In the genomic region with DNA sequence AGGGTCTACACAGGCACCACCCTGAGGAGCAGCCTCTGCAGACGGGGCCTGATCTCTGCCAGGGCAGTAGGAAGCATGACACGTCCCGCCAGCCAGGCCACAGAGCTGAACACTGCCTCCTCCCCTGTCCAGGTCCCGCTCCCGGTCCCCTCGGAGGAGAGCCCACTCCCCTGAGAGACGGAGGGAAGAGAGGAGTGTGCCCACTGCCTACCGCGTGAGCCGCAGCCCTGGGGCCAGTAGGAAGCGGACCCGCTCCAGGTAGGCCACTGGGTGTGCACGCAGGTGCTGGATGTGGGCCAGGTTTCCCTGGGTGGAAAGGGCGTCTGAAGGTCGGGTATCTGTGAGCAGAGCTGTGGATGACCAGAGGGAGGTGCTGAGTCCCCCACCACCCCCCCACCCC, we compare ENCODE assay signal across 27 cellular contexts. TPM values are rescaled to one million over a fixed set of nuclear protein-coding genes. Genes with fewer than 3 reads are reported as not detected.
DNase-seq lines count a peak whose midpoint lies in the region; ATAC-seq, FAIRE-seq and TF ChIP-seq lines count a peak whose summit lies in the region.
"Had no signal": no experiment of that assay in that cellular context is flagged by ENCODE, and none has a peak within 500 bp of the region (broad histone marks: within the 10 kb centered on the region; RNA-seq: fewer than 3 reads in every experiment).

No MANE protein-coding gene starts in this region.

- H3K27me3 ChIP-seq in breast epithelium (no peaks in the 10 kb centered on the region), K562 (ENCODE audit: control insufficient read depth in 2 of 2, insufficient read depth in 2 of 2, low read length in 2 of 2) (no peaks in the 10 kb centered on the region), iPS-20b (ENCODE audit: insufficient read depth, low read length) (no peaks in the 10 kb centered on the region)
- H3K27me3 ChIP-seq: foreskin keratinocyte had no signal

- in situ Hi-C loops in K562 (cut with MboI), result no loop called here

- H3K27ac ChIP-seq in breast epithelium (no peak overlapping the region), K562 (ENCODE audit: extremely low read depth, low read depth, low read length) (no peak overlapping the region), iPS-20b (ENCODE audit: low read length) (no peak overlapping the region)
- H3K27ac ChIP-seq: foreskin keratinocyte, RWPE1 had no signal

- no peaks in the 10 kb centered on the region for H3K4me1 ChIP-seq in breast epithelium
- peaks cover 0 to 6% of the 10 kb centered on the region in 2 experiments; a peak in 3 of 5 replicates for H3K4me1 ChIP-seq in K562 (replicated peaks in 1 of 2; ENCODE audit: control insufficient read depth in 2 of 2, insufficient read depth in 2 of 2, low read length in 2 of 2)
- peaks cover 25% of the 10 kb centered on the region; the same call in 1 of the 2 replicates for H3K4me1 ChIP-seq in iPS-20b (ENCODE audit: insufficient read depth, low read length)

- H3K9me3 ChIP-seq in breast epithelium (no peaks in the 10 kb centered on the region), K562 (replicated peaks; ENCODE audit: control insufficient read depth, insufficient read depth, low read depth, low read length) (no peaks in the 10 kb centered on the region), iPS-20b (ENCODE audit: insufficient read depth, low read depth, low read length) (no peaks in the 10 kb centered on the region)
- H3K9me3 ChIP-seq: SK-N-SH had no signal

- no peaks in the 10 kb centered on the region for H3K9me3 Mint-ChIP-seq in MCF 10A (ENCODE audit: unreplicated experiment)
- no peaks in the 10 kb centered on the region for H3K9me3 Mint-ChIP-seq in stimulated activated naive B cell treated with anti-CD40 and anti-IgM and Interleukin-4, amounts not matched to agents 10 μg/mL and 1 μg/mL and 100 μg/mL, for 72 hours
- H3K9me3 Mint-ChIP-seq: activated naive CD4-positive, alpha-beta T cell treated with anti-CD3 and anti-CD28 coated beads for 36 hours; type B pancreatic cell had no signal

- no peaks in the 10 kb centered on the region for H3K27me3 Mint-ChIP-seq in MCF 10A (ENCODE audit: insufficient read depth, unreplicated experiment)
- H3K27me3 Mint-ChIP-seq in stimulated activated naive B cell treated with anti-CD40 and anti-IgM and Interleukin-4, amounts not matched to agents 10 μg/mL and 1 μg/mL and 100 μg/mL, for 72 hours, result no peaks in the 10 kb centered on the region
- H3K27me3 Mint-ChIP-seq: T-helper 17 cell, type B pancreatic cell had no signal

- H2AFZ ChIP-seq in K562 (ENCODE audit: low read depth, low read length), result no peak overlapping the region

- TF ChIP-seq POLR2A in breast epithelium (IDR thresholded peaks at IDR 0.05) (no peak), K562 (conservative IDR thresholded peaks at IDR 0.05) (no peak; the same call in 1 of the 2 replicates)

- WGBS in K562 (ENCODE audit: insufficient coverage, low coverage, missing lambda C conversion rate), result 91% methylated on average over 15 of the region's 15 CpGs

- H3K36me3 ChIP-seq in breast epithelium, result peaks cover 14% of the 10 kb centered on the region
- H3K36me3 ChIP-seq in K562 (ENCODE audit: control insufficient read depth, insufficient read depth, low read length), result peaks cover 87% of the 10 kb centered on the region
- H3K36me3 ChIP-seq in iPS-20b (ENCODE audit: insufficient read depth, low read depth, low read length), result peaks cover 61% of the 10 kb centered on the region

- intact Hi-C loops in MCF 10A (cut with micrococcal nuclease) (no loop called here), breast epithelium (cut with DNase I; ENCODE audit: low total_unique reads) (no loop called here), K562 (cut with micrococcal nuclease) (no loop called here)

- no peak for DNase-seq in MCF 10A (ENCODE audit: unreplicated experiment)
- DNase-seq in breast epithelium (ENCODE audit: low spot score in 2 of 2), result no peak
- DNase-seq in K562 (ENCODE audit: extremely low read depth in 1 of 4, low spot score in 3 of 4), result no peak
- no peak for DNase-seq in stimulated activated naive B cell treated with anti-CD40 and anti-IgM and Interleukin-4, amounts not matched to agents 10 μg/mL and 1 μg/mL and 100 μg/mL, for 72 hours
- no peak for DNase-seq in COLO829 (ENCODE audit: low spot score)
- DNase-seq in DMS 273 (lab: John Stamatoyannopoulos, UW; ENCODE audit: unreplicated experiment), result no peak
- DNase-seq: 8988T; activated CD4-positive, alpha-beta T cell treated with anti-CD3 and anti-CD28 coated beads for 4 hours; activated naive CD4-positive, alpha-beta T cell treated with anti-CD3 and anti-CD28 coated beads for 36 hours; activated T-cell treated with anti-CD3 and anti-CD28 coated beads, Interleukin-2, amount 50 U/mL, for 48 hours; central memory CD4-positive, alpha-beta T cell; DMS79; foreskin keratinocyte; NCI-H1092; NCI-H2029; NCI-H345; NCI-H774; SK-N-SH; stimulated activated CD4-positive, alpha-beta T cell treated with anti-CD3 and anti-CD28 coated beads, Interleukin-15, amount 100 ng/mL, for 24 hours; T-helper 17 cell had no signal

- H3K4me3 Mint-ChIP-seq in MCF 10A (ENCODE audit: unreplicated experiment), result no peak overlapping the region
- no peak overlapping the region for H3K4me3 Mint-ChIP-seq in stimulated activated naive B cell treated with anti-CD40 and anti-IgM and Interleukin-4, amounts not matched to agents 10 μg/mL and 1 μg/mL and 100 μg/mL, for 72 hours
- H3K4me3 Mint-ChIP-seq: activated naive CD4-positive, alpha-beta T cell treated with anti-CD3 and anti-CD28 coated beads for 36 hours; nephron; T-helper 17 cell; type B pancreatic cell had no signal

- no peak for FAIRE-seq in K562 (lab: Jason Lieb, UNC)
- FAIRE-seq: GM18507, H54 had no signal

- H3K79me2 ChIP-seq in K562 (ENCODE audit: control insufficient read depth, insufficient read depth, low read length), result no peaks in the 10 kb centered on the region

- H4K20me1 ChIP-seq in K562 (replicated peaks; ENCODE audit: control insufficient read depth, insufficient read depth, low read length), result no peaks in the 10 kb centered on the region

- peaks cover 2% of the 10 kb centered on the region for H3K9me1 ChIP-seq in K562 (ENCODE audit: control insufficient read depth, insufficient read depth, low read length)

- peaks cover 73% of the 10 kb centered on the region for H3K36me3 Mint-ChIP-seq in MCF 10A (ENCODE audit: insufficient read depth, unreplicated experiment)
- peaks cover 42 to 63% of the 10 kb centered on the region in 2 donors for H3K36me3 Mint-ChIP-seq in stimulated activated naive B cell treated with anti-CD40 and anti-IgM and Interleukin-4, amounts not matched to agents 10 μg/mL and 1 μg/mL and 100 μg/mL, for 72 hours

- no peak overlapping the region for H3K4me2 ChIP-seq in K562 (ENCODE audit: insufficient read depth, low read length)
- H3K4me2 ChIP-seq: SK-N-SH had no signal

- H3K4me1 Mint-ChIP-seq in MCF 10A (ENCODE audit: insufficient read depth, unreplicated experiment), result peaks cover 6% of the 10 kb centered on the region
- peaks cover 8 to 12% of the 10 kb centered on the region in 2 donors for H3K4me1 Mint-ChIP-seq in stimulated activated naive B cell treated with anti-CD40 and anti-IgM and Interleukin-4, amounts not matched to agents 10 μg/mL and 1 μg/mL and 100 μg/mL, for 72 hours

- no peak overlapping the region for H3K9ac ChIP-seq in K562 (ENCODE audit: insufficient read depth in 1 of 2, low read depth in 2 of 2, low read length in 2 of 2)
- peak overlapping the region; percentile 20; the same call in 1 of the 2 replicates for H3K9ac ChIP-seq in iPS-20b (ENCODE audit: low read depth, low read length)
- H3K9ac ChIP-seq: SK-N-SH had no signal

- ATAC-seq in K562, result no peak; the same call in 2 of the 3 replicates
- ATAC-seq in stimulated activated naive B cell treated with anti-CD40 and anti-IgM and Interleukin-4, amounts not matched to agents 10 μg/mL and 1 μg/mL and 100 μg/mL, for 72 hours (replicated peaks), result no peak
- no peak for ATAC-seq in GM18873 (IDR thresholded peaks at IDR 0.05; ENCODE audit: low FRiP score, unreplicated experiment)
- ATAC-seq: foreskin keratinocyte, T-helper 17 cell had no signal

- TF ChIP-seq RAD21 in K562 (CRISPR knock-in tag; conservative IDR thresholded peaks at IDR 0.05 in 1 of 2, IDR thresholded peaks at IDR 0.05 in 1 of 2), result no peak

- POLR2A ChIA-PET in MCF 10A (lab: Yijun Ruan, JAX), result interaction anchor here (0.6 kb wide), 1 partner anchor 162 kb away, joined by 4 read pairs; no protein-coding TSS in a partner anchor
- POLR2A ChIA-PET in K562 (lab: Yijun Ruan, JAX), result interaction anchor here (0.6 to 1.2 kb wide), 4 partner anchors 10 to 230 kb away, joined by 3 to 8 read pairs (median 3); no protein-coding TSS in a partner anchor

- CTCF ChIA-PET in MCF 10A (lab: Yijun Ruan, JAX) (interaction anchor here (0.6 kb wide), 1 partner anchor 42 kb away, joined by 3 read pairs; no protein-coding TSS in a partner anchor), K562 (lab: Yijun Ruan, JAX; ENCODE audit: low intra/inter-chr PET ratio) (no interaction called here)

- BruUV-seq in MCF 10A (replicated peaks; lab: Mats Ljungman, UMichigan) (no TSS peak), K562 (replicated peaks; lab: Mats Ljungman, UMichigan) (no TSS peak)

- TF ChIP-seq CTCF in MCF 10A (IDR thresholded peaks at IDR 0.05; ENCODE audit: unreplicated experiment) (no peak), breast epithelium (IDR thresholded peaks at IDR 0.05) (no peak), K562 (IDR thresholded peaks at IDR 0.05 in 2 of 3, conservative IDR thresholded peaks at IDR 0.05 in 1 of 3; ENCODE audit: insufficient read depth in 2 of 3, low read depth in 1 of 3, low read length in 3 of 3) (no peak)

- peak overlapping the region; percentile 6 for H3K27ac Mint-ChIP-seq in MCF 10A (ENCODE audit: low read depth, unreplicated experiment)
- peak overlapping the region; percentile 82 for H3K27ac Mint-ChIP-seq in stimulated activated naive B cell treated with anti-CD40 and anti-IgM and Interleukin-4, amounts not matched to agents 10 μg/mL and 1 μg/mL and 100 μg/mL, for 72 hours
- H3K27ac Mint-ChIP-seq: nephron, type B pancreatic cell had no signal

- TF ChIP-seq EP300 in K562 (IDR thresholded peaks at IDR 0.05; ENCODE audit: low read length), result no peak

- H3K4me3 ChIP-seq in breast epithelium (no peak overlapping the region), K562 (no peak overlapping the region), iPS-20b (ENCODE audit: low read length) (no peak overlapping the region)

RNA-seq across cellular contexts. Expression of a gene that starts 41.9 kb away (rescaled TPM):
- 4.3 and 5.4 TPM in 2 replicates for total RNA-seq in MCF 10A (2022)
- 10 to 100 TPM in 1 of 3 donors, 1 to 10 TPM in 2; 2.9 to 18.6 (median 4.7) TPM for total RNA-seq in breast epithelium
- total RNA-seq in K562 (2011; cell fraction: chromatin; rRNA removed; ENCODE audit: low replicate concordance), result 65.7 and 167 TPM in 2 replicates
- total RNA-seq in K562 (2011; cell fraction: nucleolus; rRNA removed), result 84.0 and 92.2 TPM in 2 replicates
- total RNA-seq in K562 (2011; cell fraction: nucleoplasm; rRNA removed), result 68.9 and 73.7 TPM in 2 replicates
- 12.7 and 17.5 TPM in 2 replicates for total RNA-seq in K562 (2014; rRNA removed)
- total RNA-seq in K562 (2014; rRNA removed; fragmentation: Illumina TruSeq; extraction: Trizol), result 0.93 and 1.1 TPM in 2 replicates
- 4.0 and 4.6 TPM in 2 replicates for total RNA-seq in K562 (2015; rRNA removed; fragmentation: Illumina TruSeq; extraction: Trizol)
- 18.0 and 20.1 TPM in 2 replicates for total RNA-seq in K562 (2021)
- polyA plus RNA-seq in K562 (2011; rRNA removed), result 17.1 and 57.8 TPM in 2 replicates
- polyA plus RNA-seq in K562 (2011; cell fraction: cytosol; rRNA removed), result 29.3 and 39.3 TPM in 2 replicates
- polyA plus RNA-seq in K562 (2011; cell fraction: nucleus; rRNA removed), result 170 and 193 TPM in 2 replicates
- 17.2 and 26.5 TPM in 2 replicates for polyA plus RNA-seq in K562 (2012)
- polyA plus RNA-seq in K562 (2014; fragmentation: Illumina TruSeq; extraction: Trizol), result 5.0 and 11.6 TPM in 2 replicates
- not detected for polyA plus RNA-seq in K562 (2014; fragmentation: Nextera tagmentation; extraction: Ambion mirVana)
- polyA plus RNA-seq in K562 (2014; rRNA removed), result 21.2 and 24.1 TPM in 2 replicates
- 4.9 and 7.1 TPM in 2 replicates for polyA minus RNA-seq in K562 (2011; rRNA and poly(A)+ RNA removed)
- polyA minus RNA-seq in K562 (2011; cell fraction: cytosol; rRNA and poly(A)+ RNA removed), result 13.5 and 30.6 TPM in 2 replicates
- polyA minus RNA-seq in K562 (2011; cell fraction: nucleus; rRNA and poly(A)+ RNA removed), result 25.7 and 56.9 TPM in 2 replicates
- total RNA-seq: activated naive CD4-positive, alpha-beta T cell treated with anti-CD3 and anti-CD28 coated beads for 36 hours had no signal
